16 cellular contexts compared by ENCODE assay signal in the genomic region with DNA sequence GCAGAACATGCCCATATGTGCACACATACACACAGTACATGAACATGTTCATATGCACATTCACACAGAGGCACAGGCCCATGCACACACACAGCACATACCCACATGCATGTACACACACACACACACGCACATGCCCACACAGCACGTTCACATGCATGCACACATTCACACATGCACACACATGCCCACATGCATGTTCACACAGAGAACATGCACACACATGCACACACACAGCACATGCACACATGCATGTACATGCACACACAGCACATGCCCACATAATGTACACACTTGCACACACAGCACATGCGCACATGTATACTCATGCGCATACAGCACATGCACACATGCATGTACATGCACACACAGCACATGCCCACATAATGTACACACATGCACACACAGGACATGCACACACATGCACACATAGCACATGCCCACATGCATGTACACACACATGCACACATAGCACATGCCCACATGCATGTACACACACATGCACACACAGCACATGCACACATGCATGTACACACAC. TPM values are rescaled to one million over a fixed set of nuclear protein-coding genes. Genes with fewer than 3 reads are reported as not detected.
DNase-seq lines count a peak whose midpoint lies in the region; FAIRE-seq and TF ChIP-seq lines count a peak whose summit lies in the region.
"Had no signal": no experiment of that assay in that cellular context is flagged by ENCODE, and none has a peak within 500 bp of the region (broad histone marks: within the 10 kb centered on the region; RNA-seq: fewer than 3 reads in every experiment).

No MANE protein-coding gene starts in this region.

- H3K9me3 Mint-ChIP-seq in activated T-cell treated with anti-CD3 and anti-CD28 coated beads, Interleukin-2, amount 50 U/mL, for 24 hours, result no peaks in the 10 kb centered on the region
- H3K9me3 Mint-ChIP-seq in immature natural killer cell, result no peaks in the 10 kb centered on the region
- H3K9me3 Mint-ChIP-seq: activated CD4-positive, alpha-beta memory T cell treated with anti-CD3 and anti-CD28 coated beads, Interleukin-2, amount 10 ng/mL, durations not matched to agents 7 days and 5 days; stimulated activated naive B cell treated with anti-CD40 and anti-IgM and Interleukin-4, amounts not matched to agents 10 μg/mL and 1 μg/mL and 100 μg/mL, for 72 hours had no signal

- H3K4me3 Mint-ChIP-seq in activated T-cell treated with anti-CD3 and anti-CD28 coated beads, Interleukin-2, amount 50 U/mL, for 24 hours, result no peak overlapping the region
- H3K4me3 Mint-ChIP-seq in immature natural killer cell, result no peak overlapping the region
- H3K4me3 Mint-ChIP-seq: activated CD4-positive, alpha-beta memory T cell treated with anti-CD3 and anti-CD28 coated beads, Interleukin-2, amount 10 ng/mL, durations not matched to agents 7 days and 5 days; activated naive CD8-positive, alpha-beta T cell had no signal

- FAIRE-seq in urothelium cell line (lab: Jason Lieb, UNC), result peak; percentile 99
- FAIRE-seq: A204.1, D721Med had no signal

- CTCF ChIA-PET in HEK293T (lab: Yijun Ruan, JAX), result no interaction called here

- peak overlapping the region; percentile 76 for H3K27ac Mint-ChIP-seq in activated T-cell treated with anti-CD3 and anti-CD28 coated beads, Interleukin-2, amount 50 U/mL, for 24 hours
- peak overlapping the region in 4 of 6 donors; percentile 12 to 75 (median 13) for H3K27ac Mint-ChIP-seq in immature natural killer cell
- H3K27ac Mint-ChIP-seq: activated CD4-positive, alpha-beta memory T cell treated with anti-CD3 and anti-CD28 coated beads, Interleukin-2, amount 10 ng/mL, durations not matched to agents 7 days and 5 days had no signal

- peaks cover 94% of the 10 kb centered on the region for H3K36me3 Mint-ChIP-seq in activated T-cell treated with anti-CD3 and anti-CD28 coated beads, Interleukin-2, amount 50 U/mL, for 24 hours (ENCODE audit: low read depth)
- H3K36me3 Mint-ChIP-seq in immature natural killer cell, result peaks cover 5 to 43% (median 19%) of the 10 kb centered on the region in 3 donors

- no peak for DNase-seq in activated T-cell treated with anti-CD3 and anti-CD28 coated beads, Interleukin-2, amount 50 U/mL, for 24 hours
- DNase-seq in activated T-cell treated with anti-CD3 and anti-CD28 coated beads, Interleukin-2, amount 50 U/mL, for 48 hours, result no peak
- no peak for DNase-seq in HEK293T (ENCODE audit: extremely low spot score)
- no peak for DNase-seq in immature natural killer cell
- DNase-seq in urothelium cell line (ENCODE audit: low spot score), result no peak
- DNase-seq in germinal center (ENCODE audit: low spot score), result no peak
- no peak for DNase-seq in NCI-H1092 (lab: John Stamatoyannopoulos, UW)
- DNase-seq in T-helper 2 cell, result no peak
- DNase-seq: activated CD4-positive, alpha-beta memory T cell treated with anti-CD3 and anti-CD28 coated beads, Interleukin-2, amount 10 ng/mL, durations not matched to agents 7 days and 5 days; NCI-H2081; NCI-H82; stimulated activated CD4-positive, alpha-beta T cell treated with anti-CD3 and anti-CD28 coated beads, Interleukin-2, amount 100 ng/mL, for 24 hours; stimulated activated naive B cell treated with anti-CD40 and anti-IgM and Interleukin-4, amounts not matched to agents 10 μg/mL and 1 μg/mL and 100 μg/mL, for 72 hours had no signal

- no peaks in the 10 kb centered on the region for H3K27me3 Mint-ChIP-seq in activated T-cell treated with anti-CD3 and anti-CD28 coated beads, Interleukin-2, amount 50 U/mL, for 24 hours
- peaks cover 0 to 2% (median 0%) of the 10 kb centered on the region in 3 donors for H3K27me3 Mint-ChIP-seq in immature natural killer cell (ENCODE audit: low read depth in 3 of 3)
- H3K27me3 Mint-ChIP-seq: activated CD4-positive, alpha-beta memory T cell treated with anti-CD3 and anti-CD28 coated beads, Interleukin-2, amount 10 ng/mL, durations not matched to agents 7 days and 5 days; activated naive CD8-positive, alpha-beta T cell; stimulated activated naive B cell treated with anti-CD40 and anti-IgM and Interleukin-4, amounts not matched to agents 10 μg/mL and 1 μg/mL and 100 μg/mL, for 72 hours had no signal

- H3K4me1 Mint-ChIP-seq in activated T-cell treated with anti-CD3 and anti-CD28 coated beads, Interleukin-2, amount 50 U/mL, for 24 hours (ENCODE audit: low read depth), result peaks cover 31% of the 10 kb centered on the region
- peaks cover 0 to 35% of the 10 kb centered on the region in 2 donors for H3K4me1 Mint-ChIP-seq in immature natural killer cell
- H3K4me1 Mint-ChIP-seq: activated CD4-positive, alpha-beta memory T cell treated with anti-CD3 and anti-CD28 coated beads, Interleukin-2, amount 10 ng/mL, durations not matched to agents 7 days and 5 days had no signal

- POLR2A ChIA-PET in HEK293T (lab: Yijun Ruan, JAX), result no interaction called here

TF ChIP-seq in HEK293T, 16 proteins besides CTCF, POLR2A, EP300 and RAD21:
- TF ChIP-seq BHLHE40 (IDR thresholded peaks at IDR 0.05; ENCODE audit: borderline replicate concordance), result no peak
- TF ChIP-seq, protein P1, sequence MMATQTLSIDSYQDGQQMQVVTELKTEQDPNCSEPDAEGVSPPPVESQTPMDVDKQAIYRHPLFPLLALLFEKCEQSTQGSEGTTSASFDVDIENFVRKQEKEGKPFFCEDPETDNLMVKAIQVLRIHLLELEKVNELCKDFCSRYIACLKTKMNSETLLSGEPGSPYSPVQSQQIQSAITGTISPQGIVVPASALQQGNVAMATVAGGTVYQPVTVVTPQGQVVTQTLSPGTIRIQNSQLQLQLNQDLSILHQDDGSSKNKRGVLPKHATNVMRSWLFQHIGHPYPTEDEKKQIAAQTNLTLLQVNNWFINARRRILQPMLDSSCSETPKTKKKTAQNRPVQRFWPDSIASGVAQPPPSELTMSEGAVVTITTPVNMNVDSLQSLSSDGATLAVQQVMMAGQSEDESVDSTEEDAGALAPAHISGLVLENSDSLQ (IDR thresholded peaks at IDR 0.05), result no peak
- peak; percentile 58; the same call in 1 of the 2 replicates for TF ChIP-seq TARDBP (IDR thresholded peaks at IDR 0.05)
- no peak for TF ChIP-seq FOXA1 (IDR thresholded peaks at IDR 0.05)
TF ChIP-seq in HEK293T: peak in this region for 1.

RNA-seq across cellular contexts. Expression of a gene that starts 25.9 kb away (rescaled TPM):
- polyA plus RNA-seq in immature natural killer cell, result 100 to 1,000 TPM; 107 to 171 (median 131) TPM
